ENCODE assay signal across 35 cellular contexts in the genomic region with DNA sequence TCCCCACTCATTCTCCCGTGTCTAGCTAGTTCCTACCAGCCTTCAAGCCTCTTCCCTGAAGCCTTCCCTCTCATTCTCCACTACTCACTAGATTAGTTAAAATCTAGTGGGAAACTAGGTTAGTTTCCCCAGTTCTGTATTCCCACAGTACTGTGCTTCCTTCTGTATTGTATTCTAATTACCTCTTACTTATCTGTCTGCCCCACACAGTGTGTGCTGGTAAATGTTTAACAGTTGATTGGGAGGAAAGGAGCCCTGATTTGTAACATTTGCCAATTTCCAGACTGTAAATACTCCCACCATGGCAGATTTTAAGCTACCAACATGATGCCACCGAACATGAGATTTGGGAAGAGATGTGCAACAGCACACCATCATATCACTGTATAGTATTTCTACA.
"Had no signal": no experiment of that assay in that cellular context is flagged by ENCODE, and none has a peak within 500 bp of the region (broad histone marks: within the 10 kb centered on the region; RNA-seq: fewer than 3 reads in every experiment).

No MANE protein-coding gene starts in this region.

- H3K4me3 ChIP-seq: adrenal gland, body of pancreas, esophagus muscularis mucosa, gastrocnemius medialis, heart left ventricle had no signal

- DNase-seq: activated B cell treated with CpG ODN at 0.5 μM for 24 hours; activated CD4-positive, alpha-beta memory T cell treated with anti-CD3 and anti-CD28 coated beads for 36 hours; activated CD4-positive, alpha-beta T cell treated with anti-CD3 and anti-CD28 coated beads for 36 hours; activated CD4-positive, alpha-beta T cell treated with anti-CD3 and anti-CD28 coated beads, Interleukin-2, amount 10 ng/mL, durations not matched to agents 24 days and 14 days; activated CD4-positive, CD25-positive, alpha-beta regulatory T cell treated with anti-CD3 and anti-CD28 coated beads, Interleukin-2, amount 50 U/mL, for 72 hours; activated CD8-positive, alpha-beta memory T cell treated with anti-CD3 and anti-CD28 coated beads, Interleukin-2, amount 10 ng/mL, durations not matched to agents 7 days and 5 days; activated CD8-positive, alpha-beta memory T cell treated with anti-CD3 and anti-CD28 coated beads, Interleukin-2, amount 50 U/mL, for 4 hours; activated CD8-positive, alpha-beta T cell treated with anti-CD3 and anti-CD28 coated beads, Interleukin-2, amount 10 ng/mL, durations not matched to agents 7 days and 5 days; activated effector memory CD4-positive, alpha-beta T cell treated with anti-CD3 and anti-CD28 coated beads, Interleukin-2, amount 50 U/mL, for 16 hours; activated naive CD4-positive, alpha-beta T cell treated with anti-CD3 and anti-CD28 coated beads for 36 hours; activated naive CD8-positive, alpha-beta T cell treated with anti-CD3 and anti-CD28 coated beads for 36 hours; activated naive CD8-positive, alpha-beta T cell treated with anti-CD3 and anti-CD28 coated beads, Interleukin-2, amount 50 U/mL, for 24 hours; activated T-cell treated with anti-CD3 and anti-CD28 coated beads, Interleukin-2, amount 50 U/mL, for 1 hour; activated T-cell treated with anti-CD3 and anti-CD28 coated beads, Interleukin-2, amount 50 U/mL, for 48 hours; adrenal gland; amygdala; aorta; body of pancreas; caudate nucleus; cortex of kidney; effector CD8-positive, alpha-beta T cell; erythroblast; foreskin keratinocyte; gastrocnemius medialis; glutamatergic neuron; heart left ventricle; T-helper 1 cell; T-helper 17 cell; T1000; WERI-Rb-1 had no signal

- H3K9me3 ChIP-seq: body of pancreas, esophagus muscularis mucosa, gastrocnemius medialis had no signal

- H3K27ac Mint-ChIP-seq: activated B cell treated with CpG ODN at 0.5 μM for 24 hours; activated CD4-positive, alpha-beta memory T cell treated with anti-CD3 and anti-CD28 coated beads for 36 hours; activated CD4-positive, alpha-beta T cell treated with anti-CD3 and anti-CD28 coated beads for 36 hours; activated CD4-positive, alpha-beta T cell treated with anti-CD3 and anti-CD28 coated beads, Interleukin-2, amount 10 ng/mL, durations not matched to agents 24 days and 14 days; activated CD8-positive, alpha-beta memory T cell treated with anti-CD3 and anti-CD28 coated beads, Interleukin-2, amount 10 ng/mL, durations not matched to agents 7 days and 5 days; activated CD8-positive, alpha-beta T cell treated with anti-CD3 and anti-CD28 coated beads, Interleukin-2, amount 10 ng/mL, durations not matched to agents 7 days and 5 days; activated naive CD4-positive, alpha-beta T cell treated with anti-CD3 and anti-CD28 coated beads for 36 hours; activated naive CD4-positive, alpha-beta T cell treated with anti-CD3 and anti-CD28 coated beads, Interleukin-2, amount 50 U/mL, for 24 hours; activated naive CD8-positive, alpha-beta T cell treated with anti-CD3 and anti-CD28 coated beads for 36 hours; activated naive CD8-positive, alpha-beta T cell treated with anti-CD3 and anti-CD28 coated beads, Interleukin-2, amount 50 U/mL, for 24 hours; activated T-helper 1 cell treated with anti-CD3 and anti-CD28 coated beads, Interleukin-12 subunit alpha, Interleukin-12 subunit beta, Interleukin-2, Interleukin-4 antibody, amounts not matched to agents 30 ng/mL and 10 ng/mL and 1 ng/mL, durations not matched to agents 14 hours and 24 hours and 36 hours; activated T-helper 2 cell treated with anti-CD3 and anti-CD28 coated beads, Interferon-gamma antibody, Interleukin-2, Interleukin-4, amounts not matched to agents 10 μg/mL and 5 μg/mL and 100 μg/mL, durations not matched to agents 14 hours and 24 hours and 36 hours; T-helper 17 cell; T-helper 2 cell treated with Interferon-gamma antibody and Interleukin-4, amounts not matched to agents 5 μg/mL and 100 μg/mL, for 36 hours had no signal

- H3K4me1 Mint-ChIP-seq: activated B cell treated with CpG ODN at 0.5 μM for 24 hours; activated CD8-positive, alpha-beta memory T cell treated with anti-CD3 and anti-CD28 coated beads, Interleukin-2, amount 10 ng/mL, durations not matched to agents 7 days and 5 days had no signal

- H3K36me3 Mint-ChIP-seq: activated CD4-positive, alpha-beta memory T cell treated with anti-CD3 and anti-CD28 coated beads for 36 hours; activated CD8-positive, alpha-beta memory T cell treated with anti-CD3 and anti-CD28 coated beads, Interleukin-2, amount 10 ng/mL, durations not matched to agents 7 days and 5 days; activated naive CD8-positive, alpha-beta T cell treated with anti-CD3 and anti-CD28 coated beads for 36 hours had no signal

- H3K9me3 Mint-ChIP-seq: activated B cell treated with CpG ODN at 0.5 μM for 24 hours; activated CD4-positive, alpha-beta memory T cell treated with anti-CD3 and anti-CD28 coated beads for 36 hours; activated CD4-positive, alpha-beta T cell treated with anti-CD3 and anti-CD28 coated beads, Interleukin-2, amount 10 ng/mL, durations not matched to agents 24 days and 14 days; activated naive CD4-positive, alpha-beta T cell treated with anti-CD3 and anti-CD28 coated beads for 36 hours; activated naive CD4-positive, alpha-beta T cell treated with anti-CD3 and anti-CD28 coated beads, Interleukin-2, amount 50 U/mL, for 24 hours; activated naive CD8-positive, alpha-beta T cell treated with anti-CD3 and anti-CD28 coated beads for 36 hours; activated naive CD8-positive, alpha-beta T cell treated with anti-CD3 and anti-CD28 coated beads, Interleukin-2, amount 50 U/mL, for 24 hours; activated T-helper 1 cell treated with anti-CD3 and anti-CD28 coated beads, Interleukin-12 subunit alpha, Interleukin-12 subunit beta, Interleukin-2, Interleukin-4 antibody, amounts not matched to agents 30 ng/mL and 10 ng/mL and 1 ng/mL, durations not matched to agents 14 hours and 24 hours and 36 hours; activated T-helper 2 cell treated with anti-CD3 and anti-CD28 coated beads, Interferon-gamma antibody, Interleukin-2, Interleukin-4, amounts not matched to agents 10 μg/mL and 5 μg/mL and 100 μg/mL, durations not matched to agents 14 hours and 24 hours and 36 hours; T-helper 2 cell treated with Interferon-gamma antibody and Interleukin-4, amounts not matched to agents 5 μg/mL and 100 μg/mL, for 36 hours had no signal

- H3K27ac ChIP-seq: adrenal gland, body of pancreas, esophagus muscularis mucosa, foreskin keratinocyte, gastrocnemius medialis, heart left ventricle, WERI-Rb-1 had no signal

- ATAC-seq: activated CD4-positive, alpha-beta T cell treated with anti-CD3 and anti-CD28 coated beads for 36 hours; activated CD8-positive, alpha-beta memory T cell treated with anti-CD3 and anti-CD28 coated beads, Interleukin-2, amount 10 ng/mL, durations not matched to agents 7 days and 5 days; activated CD8-positive, alpha-beta T cell treated with anti-CD3 and anti-CD28 coated beads, Interleukin-2, amount 10 ng/mL, durations not matched to agents 7 days and 5 days; activated naive CD8-positive, alpha-beta T cell treated with anti-CD3 and anti-CD28 coated beads, Interleukin-2, amount 50 U/mL, for 24 hours; body of pancreas; foreskin keratinocyte; gastrocnemius medialis; T-helper 17 cell had no signal

- H3K4me1 ChIP-seq: esophagus muscularis mucosa, foreskin keratinocyte, gastrocnemius medialis had no signal

- H3K36me3 ChIP-seq: adrenal gland, esophagus muscularis mucosa, gastrocnemius medialis, heart left ventricle, WERI-Rb-1 had no signal

- H3K27me3 Mint-ChIP-seq: activated B cell treated with CpG ODN at 0.5 μM for 24 hours; activated CD4-positive, alpha-beta memory T cell treated with anti-CD3 and anti-CD28 coated beads for 36 hours; activated CD4-positive, alpha-beta T cell treated with anti-CD3 and anti-CD28 coated beads for 36 hours; activated CD8-positive, alpha-beta memory T cell treated with anti-CD3 and anti-CD28 coated beads, Interleukin-2, amount 10 ng/mL, durations not matched to agents 7 days and 5 days; activated naive CD4-positive, alpha-beta T cell treated with anti-CD3 and anti-CD28 coated beads, Interleukin-2, amount 50 U/mL, for 24 hours; activated naive CD8-positive, alpha-beta T cell treated with anti-CD3 and anti-CD28 coated beads for 36 hours; activated naive CD8-positive, alpha-beta T cell treated with anti-CD3 and anti-CD28 coated beads, Interleukin-2, amount 50 U/mL, for 24 hours; T-helper 17 cell had no signal

- H3K4me3 Mint-ChIP-seq: activated B cell treated with CpG ODN at 0.5 μM for 24 hours; activated CD4-positive, alpha-beta memory T cell treated with anti-CD3 and anti-CD28 coated beads for 36 hours; activated CD4-positive, alpha-beta T cell treated with anti-CD3 and anti-CD28 coated beads for 36 hours; activated CD4-positive, alpha-beta T cell treated with anti-CD3 and anti-CD28 coated beads, Interleukin-2, amount 10 ng/mL, durations not matched to agents 24 days and 14 days; activated CD8-positive, alpha-beta memory T cell treated with anti-CD3 and anti-CD28 coated beads, Interleukin-2, amount 10 ng/mL, durations not matched to agents 7 days and 5 days; activated CD8-positive, alpha-beta T cell treated with anti-CD3 and anti-CD28 coated beads, Interleukin-2, amount 10 ng/mL, durations not matched to agents 7 days and 5 days; activated naive CD4-positive, alpha-beta T cell treated with anti-CD3 and anti-CD28 coated beads for 36 hours; activated naive CD4-positive, alpha-beta T cell treated with anti-CD3 and anti-CD28 coated beads, Interleukin-2, amount 50 U/mL, for 24 hours; activated naive CD8-positive, alpha-beta T cell treated with anti-CD3 and anti-CD28 coated beads for 36 hours; activated naive CD8-positive, alpha-beta T cell treated with anti-CD3 and anti-CD28 coated beads, Interleukin-2, amount 50 U/mL, for 24 hours; activated T-helper 1 cell treated with anti-CD3 and anti-CD28 coated beads, Interleukin-12 subunit alpha, Interleukin-12 subunit beta, Interleukin-2, Interleukin-4 antibody, amounts not matched to agents 30 ng/mL and 10 ng/mL and 1 ng/mL, durations not matched to agents 14 hours and 24 hours and 36 hours; T-helper 17 cell; T-helper 2 cell treated with Interferon-gamma antibody and Interleukin-4, amounts not matched to agents 5 μg/mL and 100 μg/mL, for 36 hours had no signal

- H3K27me3 ChIP-seq: adrenal gland, body of pancreas, esophagus muscularis mucosa, foreskin keratinocyte, gastrocnemius medialis, heart left ventricle had no signal
